Comparison of ENCODE assay signal across 16 cellular contexts in genomic region chr2:136204959-136205358, GRCh38.
DNase-seq lines count a peak whose midpoint lies in the region; ATAC-seq, FAIRE-seq and TF ChIP-seq lines count a peak whose summit lies in the region.
"Had no signal": no experiment of that assay in that cellular context is flagged by ENCODE, and none has a peak within 500 bp of the region (broad histone marks: within the 10 kb centered on the region; RNA-seq: fewer than 3 reads in every experiment).

No MANE protein-coding gene starts in this region.

- ATAC-seq in Right ventricle myocardium inferior (peak; percentile 50), HG03521 (IDR thresholded peaks at IDR 0.05; ENCODE audit: unreplicated experiment) (no peak)
- ATAC-seq in stimulated activated naive B cell treated with anti-CD40 and anti-IgM and Interleukin-4, amounts not matched to agents 10 μg/mL and 1 μg/mL and 100 μg/mL, for 72 hours (replicated peaks): no peak

- H3K4me1 ChIP-seq in left ventricle myocardium inferior: no peaks in the 10 kb centered on the region

- H3K27ac ChIP-seq in left ventricle myocardium inferior (replicated peaks): no peak overlapping the region
- H3K27ac ChIP-seq: C4-2B, KMS-11 had no signal

- no peak for DNase-seq in Right ventricle myocardium inferior (ENCODE audit: missing footprints)
- DNase-seq in left ventricle myocardium inferior: no peak
- DNase-seq in GM12891 (ENCODE audit: insufficient read length, low spot score): no peak
- DNase-seq in stimulated activated naive B cell treated with anti-CD40 and anti-IgM and Interleukin-4, amounts not matched to agents 10 μg/mL and 1 μg/mL and 100 μg/mL, for 72 hours: no peak
- no peak for DNase-seq in amniotic stem cell (lab: John Stamatoyannopoulos, UW)
- no peak for DNase-seq in NCI-H187 treated with DMSO at 0.1 percent for 48 hours (lab: John Stamatoyannopoulos, UW)
- DNase-seq: COR-L47, NCI-H1092 treated with DMSO at 0.1 percent for 48 hours, NCI-H187, NCI-H446, SHP77, SK-N-SH had no signal

- no peak for TF ChIP-seq CTCF in left ventricle myocardium inferior (IDR thresholded peaks at IDR 0.05; ENCODE audit: borderline replicate concordance)

- H3K4me3 ChIP-seq in left ventricle myocardium inferior: no peak overlapping the region

- peaks cover 16% of the 10 kb centered on the region for H3K9me3 ChIP-seq in left ventricle myocardium inferior (replicated peaks)
- H3K9me3 ChIP-seq: SK-N-SH had no signal

- peak overlapping the region; percentile 75 for H3K27ac Mint-ChIP-seq in dendritic cell treated with granulocyte-macrophage colony-stimulating factor and Interleukin-4, amounts not matched to agents 40 ng/mL and 50 ng/mL, for 4 days
- H3K27ac Mint-ChIP-seq in stimulated activated naive B cell treated with anti-CD40 and anti-IgM and Interleukin-4, amounts not matched to agents 10 μg/mL and 1 μg/mL and 100 μg/mL, for 72 hours: peak overlapping the region; percentile 62

- peaks cover 55% of the 10 kb centered on the region for H3K4me1 Mint-ChIP-seq in dendritic cell treated with granulocyte-macrophage colony-stimulating factor and Interleukin-4, amounts not matched to agents 40 ng/mL and 50 ng/mL, for 4 days (ENCODE audit: low read depth)
- peaks cover 45 to 61% of the 10 kb centered on the region in 2 donors for H3K4me1 Mint-ChIP-seq in stimulated activated naive B cell treated with anti-CD40 and anti-IgM and Interleukin-4, amounts not matched to agents 10 μg/mL and 1 μg/mL and 100 μg/mL, for 72 hours

- no peaks in the 10 kb centered on the region for H3K27me3 Mint-ChIP-seq in dendritic cell treated with granulocyte-macrophage colony-stimulating factor and Interleukin-4, amounts not matched to agents 40 ng/mL and 50 ng/mL, for 4 days
- no peaks in the 10 kb centered on the region for H3K27me3 Mint-ChIP-seq in stimulated activated naive B cell treated with anti-CD40 and anti-IgM and Interleukin-4, amounts not matched to agents 10 μg/mL and 1 μg/mL and 100 μg/mL, for 72 hours

- peaks cover 12% of the 10 kb centered on the region for H3K27me3 ChIP-seq in left ventricle myocardium inferior (ENCODE audit: low read depth)

- peaks cover 16% of the 10 kb centered on the region for H3K9me3 Mint-ChIP-seq in dendritic cell treated with granulocyte-macrophage colony-stimulating factor and Interleukin-4, amounts not matched to agents 40 ng/mL and 50 ng/mL, for 4 days
- peaks cover 11 to 13% of the 10 kb centered on the region in 2 donors for H3K9me3 Mint-ChIP-seq in stimulated activated naive B cell treated with anti-CD40 and anti-IgM and Interleukin-4, amounts not matched to agents 10 μg/mL and 1 μg/mL and 100 μg/mL, for 72 hours

- peak; percentile 38 for FAIRE-seq in GM12891 (lab: Jason Lieb, UNC)

- no peak for TF ChIP-seq POLR2A in GM12891 (IDR thresholded peaks at IDR 0.05; ENCODE audit: low read depth, low read length)

- intact Hi-C loops in Right ventricle myocardium inferior (cut with DNase I) (no loop called here), left ventricle myocardium inferior (cut with micrococcal nuclease) (no loop called here)
- intact Hi-C loops in dendritic cell treated with granulocyte-macrophage colony-stimulating factor and Interleukin-4, amounts not matched to agents 40 ng/mL and 50 ng/mL, for 4 days (cut with micrococcal nuclease): loop anchor here (5.0 kb wide), 2 partner anchors 42 to 88 kb away; partner anchors contain the start of gene CXCR4

- no peaks in the 10 kb centered on the region for H3K36me3 Mint-ChIP-seq in dendritic cell treated with granulocyte-macrophage colony-stimulating factor and Interleukin-4, amounts not matched to agents 40 ng/mL and 50 ng/mL, for 4 days (ENCODE audit: low read depth)
- H3K36me3 Mint-ChIP-seq in stimulated activated naive B cell treated with anti-CD40 and anti-IgM and Interleukin-4, amounts not matched to agents 10 μg/mL and 1 μg/mL and 100 μg/mL, for 72 hours: peaks cover 6 to 14% of the 10 kb centered on the region in 2 donors

- no peaks in the 10 kb centered on the region for H3K36me3 ChIP-seq in left ventricle myocardium inferior

- no peak overlapping the region for H3K4me3 Mint-ChIP-seq in dendritic cell treated with granulocyte-macrophage colony-stimulating factor and Interleukin-4, amounts not matched to agents 40 ng/mL and 50 ng/mL, for 4 days
- H3K4me3 Mint-ChIP-seq in stimulated activated naive B cell treated with anti-CD40 and anti-IgM and Interleukin-4, amounts not matched to agents 10 μg/mL and 1 μg/mL and 100 μg/mL, for 72 hours: no peak overlapping the region

TF ChIP-seq in GM12891, 5 proteins besides CTCF, POLR2A, EP300 and RAD21:
- no peak for TF ChIP-seq PAX5 (IDR thresholded peaks at IDR 0.05; ENCODE audit: insufficient read depth, low read length, severe bottlenecking)
- no peak for TF ChIP-seq SPI1 (IDR thresholded peaks at IDR 0.05; ENCODE audit: low read depth, low read length)
- no peak for TF ChIP-seq POU2F2 (IDR thresholded peaks at IDR 0.05; ENCODE audit: low read depth, low read length)
- TF ChIP-seq TAF1 (IDR thresholded peaks at IDR 0.05; ENCODE audit: low read depth, low read length): no peak
- no peak for TF ChIP-seq POLR2AphosphoS5 (IDR thresholded peaks at IDR 0.05; ENCODE audit: low read depth, low read length)
